Comparison of ENCODE assay signal across 32 cellular contexts in the genomic region with DNA sequence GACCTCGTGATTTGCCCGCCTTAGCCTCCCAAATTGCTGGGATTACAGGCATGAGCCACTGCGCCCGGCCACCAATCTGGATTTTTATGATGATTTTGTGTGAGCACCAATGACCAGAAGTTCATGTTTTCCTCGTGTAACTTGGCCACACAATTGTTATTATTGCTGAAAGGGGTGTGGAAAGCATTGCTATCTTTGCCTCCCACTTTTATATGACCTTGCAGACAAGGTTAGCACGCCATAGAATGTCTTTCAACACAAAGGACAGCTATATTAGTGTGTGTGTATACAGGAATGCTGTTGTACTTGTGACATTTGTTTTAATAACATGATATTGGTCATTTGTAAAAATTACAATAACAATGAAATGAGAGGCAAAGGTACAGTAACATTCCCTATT.
"Had no signal": no experiment of that assay in that cellular context is flagged by ENCODE, and none has a peak within 500 bp of the region (broad histone marks: within the 10 kb centered on the region; RNA-seq: fewer than 3 reads in every experiment).

No MANE protein-coding gene starts in this region.

- H3K4me3 ChIP-seq: adrenal gland, body of pancreas, cardiac muscle cell, esophagus squamous epithelium, gastroesophageal sphincter had no signal

- H3K27ac ChIP-seq: adrenal gland, body of pancreas, cardiac muscle cell, epithelial cell of prostate, esophagus squamous epithelium, gastroesophageal sphincter had no signal

- DNase-seq: activated CD4-positive, alpha-beta memory T cell treated with anti-CD3 and anti-CD28 coated beads for 36 hours; activated CD4-positive, alpha-beta T cell treated with anti-CD3 and anti-CD28 coated beads for 36 hours; activated CD4-positive, alpha-beta T cell treated with anti-CD3 and anti-CD28 coated beads, Interleukin-2, amount 10 ng/mL, durations not matched to agents 24 days and 14 days; activated CD4-positive, CD25-positive, alpha-beta regulatory T cell; activated CD4-positive, CD25-positive, alpha-beta regulatory T cell treated with anti-CD3 and anti-CD28 coated beads, Interleukin-2, amount 50 U/mL, for 72 hours; activated CD8-positive, alpha-beta memory T cell treated with anti-CD3 and anti-CD28 coated beads, Interleukin-2, amount 10 ng/mL, durations not matched to agents 7 days and 5 days; activated CD8-positive, alpha-beta memory T cell treated with anti-CD3 and anti-CD28 coated beads, Interleukin-2, amount 50 U/mL, for 4 hours; activated CD8-positive, alpha-beta T cell treated with anti-CD3 and anti-CD28 coated beads, Interleukin-2, amount 10 ng/mL, durations not matched to agents 7 days and 5 days; activated effector memory CD4-positive, alpha-beta T cell treated with anti-CD3 and anti-CD28 coated beads, Interleukin-2, amount 50 U/mL, for 16 hours; activated naive CD4-positive, alpha-beta T cell treated with anti-CD3 and anti-CD28 coated beads for 36 hours; activated naive CD8-positive, alpha-beta T cell treated with anti-CD3 and anti-CD28 coated beads for 36 hours; activated naive CD8-positive, alpha-beta T cell treated with anti-CD3 and anti-CD28 coated beads, Interleukin-2, amount 50 U/mL, for 24 hours; activated T-cell treated with anti-CD3 and anti-CD28 coated beads, Interleukin-2, amount 50 U/mL, for 1 hour; activated T-cell treated with anti-CD3 and anti-CD28 coated beads, Interleukin-2, amount 50 U/mL, for 48 hours; adrenal gland; amygdala; aorta; body of pancreas; effector CD8-positive, alpha-beta T cell; esophagus squamous epithelium; foreskin melanocyte; T-helper 1 cell; T-helper 17 cell; T1000 had no signal

- H3K4me1 ChIP-seq: adrenal gland, body of pancreas, esophagus squamous epithelium, gastroesophageal sphincter had no signal

- H3K27me3 Mint-ChIP-seq: activated naive CD4-positive, alpha-beta T cell treated with anti-CD3 and anti-CD28 coated beads, Interleukin-2, amount 50 U/mL, for 24 hours; T-helper 17 cell had no signal

- H3K27ac Mint-ChIP-seq: activated CD4-positive, alpha-beta memory T cell treated with anti-CD3 and anti-CD28 coated beads for 36 hours; activated CD4-positive, alpha-beta T cell treated with anti-CD3 and anti-CD28 coated beads for 36 hours; activated CD4-positive, alpha-beta T cell treated with anti-CD3 and anti-CD28 coated beads, Interleukin-2, amount 10 ng/mL, durations not matched to agents 24 days and 14 days; activated CD8-positive, alpha-beta memory T cell treated with anti-CD3 and anti-CD28 coated beads, Interleukin-2, amount 10 ng/mL, durations not matched to agents 7 days and 5 days; activated CD8-positive, alpha-beta T cell treated with anti-CD3 and anti-CD28 coated beads, Interleukin-2, amount 10 ng/mL, durations not matched to agents 7 days and 5 days; activated naive CD4-positive, alpha-beta T cell treated with anti-CD3 and anti-CD28 coated beads for 36 hours; activated naive CD4-positive, alpha-beta T cell treated with anti-CD3 and anti-CD28 coated beads, Interleukin-2, amount 50 U/mL, for 24 hours; activated naive CD8-positive, alpha-beta T cell treated with anti-CD3 and anti-CD28 coated beads for 36 hours; activated naive CD8-positive, alpha-beta T cell treated with anti-CD3 and anti-CD28 coated beads, Interleukin-2, amount 50 U/mL, for 24 hours; activated T-helper 1 cell treated with anti-CD3 and anti-CD28 coated beads, Interleukin-12 subunit alpha, Interleukin-12 subunit beta, Interleukin-2, Interleukin-4 antibody, amounts not matched to agents 30 ng/mL and 10 ng/mL and 1 ng/mL, durations not matched to agents 14 hours and 24 hours and 36 hours; activated T-helper 2 cell treated with anti-CD3 and anti-CD28 coated beads, Interferon-gamma antibody, Interleukin-2, Interleukin-4, amounts not matched to agents 10 μg/mL and 5 μg/mL and 100 μg/mL, durations not matched to agents 14 hours and 24 hours and 36 hours; T-helper 17 cell; T-helper 2 cell treated with Interferon-gamma antibody and Interleukin-4, amounts not matched to agents 5 μg/mL and 100 μg/mL, for 36 hours had no signal

- H3K9me3 ChIP-seq: adrenal gland, body of pancreas, esophagus squamous epithelium had no signal

- H3K27me3 ChIP-seq: adrenal gland, body of pancreas, cardiac muscle cell, esophagus squamous epithelium, gastroesophageal sphincter had no signal

- H3K36me3 ChIP-seq: adrenal gland, cardiac muscle cell, esophagus squamous epithelium, gastroesophageal sphincter had no signal

- H3K4me3 Mint-ChIP-seq: activated CD4-positive, alpha-beta memory T cell treated with anti-CD3 and anti-CD28 coated beads for 36 hours; activated CD4-positive, alpha-beta T cell treated with anti-CD3 and anti-CD28 coated beads for 36 hours; activated CD4-positive, alpha-beta T cell treated with anti-CD3 and anti-CD28 coated beads, Interleukin-2, amount 10 ng/mL, durations not matched to agents 24 days and 14 days; activated CD8-positive, alpha-beta memory T cell treated with anti-CD3 and anti-CD28 coated beads, Interleukin-2, amount 10 ng/mL, durations not matched to agents 7 days and 5 days; activated CD8-positive, alpha-beta T cell treated with anti-CD3 and anti-CD28 coated beads, Interleukin-2, amount 10 ng/mL, durations not matched to agents 7 days and 5 days; activated naive CD4-positive, alpha-beta T cell treated with anti-CD3 and anti-CD28 coated beads for 36 hours; activated naive CD4-positive, alpha-beta T cell treated with anti-CD3 and anti-CD28 coated beads, Interleukin-2, amount 50 U/mL, for 24 hours; activated naive CD8-positive, alpha-beta T cell treated with anti-CD3 and anti-CD28 coated beads for 36 hours; activated naive CD8-positive, alpha-beta T cell treated with anti-CD3 and anti-CD28 coated beads, Interleukin-2, amount 50 U/mL, for 24 hours; activated T-helper 1 cell treated with anti-CD3 and anti-CD28 coated beads, Interleukin-12 subunit alpha, Interleukin-12 subunit beta, Interleukin-2, Interleukin-4 antibody, amounts not matched to agents 30 ng/mL and 10 ng/mL and 1 ng/mL, durations not matched to agents 14 hours and 24 hours and 36 hours; central memory CD8-positive, alpha-beta T cell; T-helper 17 cell; T-helper 2 cell treated with Interferon-gamma antibody and Interleukin-4, amounts not matched to agents 5 μg/mL and 100 μg/mL, for 36 hours had no signal
